7 cellular contexts compared by ENCODE assay signal in the genomic region with DNA sequence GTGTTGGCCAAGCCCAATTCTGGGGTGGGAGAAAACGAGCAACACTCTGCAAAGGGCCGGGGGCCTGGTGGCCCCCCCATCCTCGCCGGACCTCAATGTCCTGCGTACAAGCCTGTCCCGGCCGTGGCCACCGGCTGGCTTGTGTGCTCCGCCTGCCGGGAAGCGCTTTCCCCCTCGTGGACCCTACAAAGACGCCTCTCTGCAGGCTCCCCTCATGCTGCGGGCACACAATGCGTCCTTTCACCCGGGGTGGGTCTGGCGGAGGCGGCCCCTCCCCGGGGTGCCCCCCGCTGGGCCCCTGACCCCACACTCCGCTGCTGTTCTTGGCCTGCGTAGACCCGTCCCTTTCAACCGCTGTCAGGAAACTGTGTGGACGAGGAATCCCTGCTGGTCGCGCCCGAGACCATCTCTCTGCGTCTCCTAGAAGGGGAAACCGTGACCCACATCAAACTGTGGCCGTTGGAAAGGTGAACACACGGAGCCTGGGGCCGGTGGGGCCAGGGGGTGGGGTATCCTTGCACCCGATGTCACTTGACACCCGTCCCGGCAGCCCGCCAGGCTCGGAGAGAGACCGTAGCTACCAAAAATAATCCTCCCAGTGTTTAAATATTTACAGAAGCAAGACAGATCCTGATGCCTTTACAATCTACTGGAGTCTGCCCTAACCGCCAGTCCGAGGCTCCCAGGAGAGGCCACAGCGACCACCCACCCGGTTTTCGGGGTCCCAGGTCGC. TPM values are rescaled to one million over a fixed set of nuclear protein-coding genes. Genes with fewer than 3 reads are reported as not detected.
DNase-seq lines count a peak whose midpoint lies in the region; ATAC-seq and TF ChIP-seq lines count a peak whose summit lies in the region.

No MANE protein-coding gene starts in this region.

- DNase-seq in HCT116 (ENCODE audit: low read depth, low spot score) (no peak), NCI-H748 treated with DMSO at 0.1 percent for 48 hours (lab: John Stamatoyannopoulos, UW) (peak; percentile 26), inferior parietal cortex (ENCODE audit: extremely low spot score) (no peak), T1000 (lab: John Stamatoyannopoulos, UW) (no peak)
- DNase-seq in effector memory CD4-positive, alpha-beta T cell, result no peak
- DNase-seq in naive thymus-derived CD8-positive, alpha-beta T cell, result peak in 1 of 10 donors; percentile 13

- POLR2A ChIA-PET in HCT116 (lab: Charles Lee), result no interaction called here
- POLR2A ChIA-PET in naive thymus-derived CD8-positive, alpha-beta T cell (lab: Charles Lee), result interaction anchor here (0.8 to 1.6 kb wide), 5 partner anchors 11 to 251 kb away, joined by 3 to 4 read pairs (median 4); a partner anchor contains a TSS

- no peak overlapping the region for H3K9ac ChIP-seq in HCT116 (ENCODE audit: low read length)

- ATAC-seq in HCT116 (peak; percentile 35), HG02763 (IDR thresholded peaks at IDR 0.05; ENCODE audit: unreplicated experiment) (no peak)
- ATAC-seq in naive thymus-derived CD8-positive, alpha-beta T cell, result peak in 1 of 2 donors; percentile 35

- intact Hi-C loops in HCT116 (cut with micrococcal nuclease), result loop anchor here (1.0 to 2.0 kb wide), 2 partner anchors 183 to 202 kb away; no protein-coding TSS in a partner anchor

- no peaks in the 10 kb centered on the region for H3K9me2 ChIP-seq in HCT116 (ENCODE audit: insufficient read depth)

- no peak overlapping the region for H3K27ac ChIP-seq in HCT116 (ENCODE audit: low read depth, low read length)
- peak overlapping the region; percentile 32 for H3K27ac ChIP-seq in effector memory CD4-positive, alpha-beta T cell (ENCODE audit: insufficient read depth, low read length, poor library complexity, severe bottlenecking)

- peak overlapping the region; percentile 70 to 90 (median 80) for H3K4me3 Mint-ChIP-seq in naive thymus-derived CD8-positive, alpha-beta T cell

- H3K36me3 Mint-ChIP-seq in naive thymus-derived CD8-positive, alpha-beta T cell, result no peaks in the 10 kb centered on the region

- no peaks in the 10 kb centered on the region for H3K36me3 ChIP-seq in HCT116 (ENCODE audit: control insufficient read depth in 1 of 2, insufficient read depth in 2 of 2, low read length in 2 of 2)
- no peaks in the 10 kb centered on the region for H3K36me3 ChIP-seq in effector memory CD4-positive, alpha-beta T cell (ENCODE audit: control insufficient read depth, insufficient read depth, low read length)

- H3K27me3 Mint-ChIP-seq in naive thymus-derived CD8-positive, alpha-beta T cell, result no peaks in the 10 kb centered on the region

- no peak for TF ChIP-seq CTCF in HCT116 (IDR thresholded peaks at IDR 0.05 in 2 of 3, conservative IDR thresholded peaks at IDR 0.05 in 1 of 3; ENCODE audit: borderline replicate concordance in 1 of 3, insufficient read depth in 1 of 3, low read depth in 2 of 3, low read length in 2 of 3)

- H3K9me3 Mint-ChIP-seq in naive thymus-derived CD8-positive, alpha-beta T cell, result no peaks in the 10 kb centered on the region

- H3K4me3 ChIP-seq in HCT116 (replicated peaks in 1 of 2; ENCODE audit: low read depth in 1 of 2, low read length in 2 of 2), result no peak overlapping the region
- peak overlapping the region; percentile 60 for H3K4me3 ChIP-seq in effector memory CD4-positive, alpha-beta T cell (ENCODE audit: insufficient read depth, low read depth, low read length, poor library complexity, severe bottlenecking)

- TF ChIP-seq RAD21 in HCT116 (IDR thresholded peaks at IDR 0.05; ENCODE audit: low read depth), result no peak

- no peak overlapping the region for H2AFZ ChIP-seq in HCT116 (ENCODE audit: low read depth, low read length, poor library complexity, severe bottlenecking)

- peaks cover 43 to 49% of the 10 kb centered on the region in 2 experiments for H3K4me1 ChIP-seq in HCT116 (ENCODE audit: control insufficient read depth in 1 of 2, insufficient read depth in 2 of 2, low read length in 2 of 2)
- peaks cover 24% of the 10 kb centered on the region for H3K4me1 ChIP-seq in effector memory CD4-positive, alpha-beta T cell (ENCODE audit: control insufficient read depth, insufficient read depth, low read length, poor library complexity, severe bottlenecking)

- peak overlapping the region; percentile 56 to 88 (median 82) for H3K27ac Mint-ChIP-seq in naive thymus-derived CD8-positive, alpha-beta T cell

- CTCF ChIA-PET in HCT116 (lab: Charles Lee), result interaction anchor here (0.6 to 4.6 kb wide), 6 partner anchors 14 to 251 kb away, joined by 3 to 37 read pairs (median 3); a partner anchor contains a TSS

- no peaks in the 10 kb centered on the region for H4K20me1 ChIP-seq in HCT116 (ENCODE audit: insufficient read depth)

- no peak for TF ChIP-seq POLR2A in HCT116 (IDR thresholded peaks at IDR 0.05; ENCODE audit: borderline replicate concordance, extremely low read depth, insufficient read depth, insufficient read length)

- no peaks in the 10 kb centered on the region for H3K27me3 ChIP-seq in HCT116 (ENCODE audit: insufficient read depth, low read length)
- no peaks in the 10 kb centered on the region for H3K27me3 ChIP-seq in effector memory CD4-positive, alpha-beta T cell (replicated peaks; ENCODE audit: control insufficient read depth, insufficient read depth, low read length, poor library complexity, severe bottlenecking)

- H3K9me3 ChIP-seq in HCT116 (ENCODE audit: control insufficient read depth in 1 of 2, insufficient read depth in 1 of 2, low read depth in 1 of 2, low read length in 2 of 2), result no peaks in the 10 kb centered on the region
- H3K9me3 ChIP-seq in effector memory CD4-positive, alpha-beta T cell (ENCODE audit: control insufficient read depth, low read length), result no peaks in the 10 kb centered on the region

- H3K79me2 ChIP-seq in HCT116 (ENCODE audit: insufficient read depth, low read length), result no peaks in the 10 kb centered on the region

- RAD21 ChIA-PET in HCT116 (lab: Charles Lee; ENCODE audit: low non-redundant PET in 1 of 2, low total read pairs in 2 of 2, uncharacterized antibody in 2 of 2, unreplicated experiment in 2 of 2), result interaction anchor here in 1 of 2 experiments (0.7 to 1.2 kb wide), 2 partner anchors 184 to 206 kb away, joined by 3 read pairs; no protein-coding TSS in a partner anchor

- peaks cover 22 to 61% (median 58%) of the 10 kb centered on the region in 4 donors for H3K4me1 Mint-ChIP-seq in naive thymus-derived CD8-positive, alpha-beta T cell

- peak overlapping the region; percentile 33 for H3K4me2 ChIP-seq in HCT116 (ENCODE audit: low read length)

- BruUV-seq in HCT116 (replicated peaks; lab: Mats Ljungman, UMichigan), result no TSS peak

TF ChIP-seq in HCT116, 20 proteins besides CTCF, POLR2A, EP300 and RAD21:
- TF ChIP-seq FOSL1 (IDR thresholded peaks at IDR 0.05; ENCODE audit: low read depth) (no peak), ELF1 (IDR thresholded peaks at IDR 0.05; ENCODE audit: borderline replicate concordance, low read depth) (no peak), EGR1 (IDR thresholded peaks at IDR 0.05; ENCODE audit: low read depth) (no peak), SP1 (IDR thresholded peaks at IDR 0.05; ENCODE audit: low read depth) (no peak), JUND (IDR thresholded peaks at IDR 0.05) (no peak), TCF7L2 (IDR thresholded peaks at IDR 0.05; ENCODE audit: borderline replicate concordance, extremely low read depth, insufficient read depth, insufficient read length) (peak; percentile 1), YY1 (IDR thresholded peaks at IDR 0.05; ENCODE audit: extremely low read depth, insufficient replicate concordance, low read depth, low read length) (no peak)
TF ChIP-seq in HCT116: peak in this region for 1.

RNA-seq across cellular contexts. Expression of a gene that starts 43.6 kb away (rescaled TPM):
- total RNA-seq in HCT116 (2021; ENCODE audit: unreplicated experiment), result 31.1 TPM
- polyA plus RNA-seq in HCT116 (2012), result 13.4 and 16.6 TPM in 2 replicates
- 1 to 10 TPM; 2.6 to 3.1 TPM for total RNA-seq in naive thymus-derived CD8-positive, alpha-beta T cell
- under 1 TPM; 0.48 to 0.89 (median 0.50) TPM for polyA plus RNA-seq in naive thymus-derived CD8-positive, alpha-beta T cell

RNA-seq across cellular contexts. Expression of a gene that starts 44.4 kb away (rescaled TPM):
- total RNA-seq in HCT116 (2021; ENCODE audit: unreplicated experiment), result 10.3 TPM
- polyA plus RNA-seq in HCT116 (2012), result 3.4 and 3.6 TPM in 2 replicates
- total RNA-seq in naive thymus-derived CD8-positive, alpha-beta T cell, result 1 to 10 TPM; 4.2 to 4.8 TPM
- polyA plus RNA-seq in naive thymus-derived CD8-positive, alpha-beta T cell, result under 1 TPM in 1 of 3 donors, not detected in 2; 0.37 TPM
